ENCODE assay signal across 9 cellular contexts in the genomic region with DNA sequence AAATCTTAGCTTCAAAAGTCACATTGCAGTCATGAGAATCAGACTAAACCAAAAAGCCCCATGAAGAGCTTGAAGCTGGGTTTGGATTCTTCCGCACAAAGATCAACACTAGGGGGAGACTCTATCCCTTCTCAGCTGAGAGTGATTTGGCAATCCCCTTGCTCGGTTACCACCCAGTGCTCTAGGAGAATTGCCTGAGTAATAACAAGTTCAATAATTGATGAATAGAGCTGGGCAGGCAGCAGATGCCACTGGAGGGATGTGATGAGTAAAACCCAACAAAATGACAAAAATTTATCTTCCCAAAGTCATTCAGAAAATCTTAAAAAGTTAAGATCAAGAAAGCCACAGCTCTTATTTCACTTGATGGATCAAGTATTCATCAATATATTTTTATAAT.
DNase-seq lines count a peak whose midpoint lies in the region; ATAC-seq and TF ChIP-seq lines count a peak whose summit lies in the region.
"Had no signal": no experiment of that assay in that cellular context is flagged by ENCODE, and none has a peak within 500 bp of the region (broad histone marks: within the 10 kb centered on the region; RNA-seq: fewer than 3 reads in every experiment).

No MANE protein-coding gene starts in this region.

- in situ Hi-C loops in GM13976 (cut with MboI; ENCODE audit: low sequenced_read_pairs, unreplicated experiment): no loop called here

- TF ChIP-seq CTCF in AG09309 (IDR thresholded peaks at IDR 0.05; ENCODE audit: control insufficient read depth, insufficient read depth, low read depth, low read length, missing control alignments) (peak; percentile 83), GM13976 (IDR thresholded peaks at IDR 0.05; ENCODE audit: borderline replicate concordance, control extremely low read depth, extremely low read depth, insufficient read depth, missing control alignments) (peak; percentile 71)

- DNase-seq in AG09309 (ENCODE audit: low read depth): peak; percentile 51
- peak; percentile 71 for DNase-seq in GM13976 (ENCODE audit: low spot score)
- DNase-seq in NCI-H128 (lab: John Stamatoyannopoulos, UW; ENCODE audit: unreplicated experiment): peak; percentile 39
- DNase-seq in T-helper 22 cell (ENCODE audit: low read depth): peak; percentile 1
- peak; percentile 14 for DNase-seq in cerebellum (ENCODE audit: low spot score)
- peak; percentile 52 for DNase-seq in left lobe of liver (ENCODE audit: low spot score)
- peak; percentile 5 for DNase-seq in stimulated activated CD8-positive, alpha-beta memory T cell treated with anti-CD3 and anti-CD28 coated beads, Interleukin-12 subunit alpha, Interleukin-12 subunit beta, amount 100 ng/mL, for 24 hours (ENCODE audit: extremely low read depth)

- ATAC-seq in HG02798 (IDR thresholded peaks at IDR 0.05; ENCODE audit: poor library complexity, unreplicated experiment) (peak; percentile 92), left lobe of liver (peak; percentile 100)

- no peak overlapping the region for H3K4me3 ChIP-seq in AG09309 (ENCODE audit: control insufficient read depth, low read depth, low read length)
- H3K4me3 ChIP-seq: SJSA1 had no signal

Comparison
In these comparisons a context has a peak if more than half of its experiments do, and no peak if none do; other contexts are left out.
1. DNase-seq: peak in every context shown above with its lines; median percentile 71 in GM13976; 52 in left lobe of liver; 51 in AG09309; 39 in NCI-H128; 14 in cerebellum; 5 in stimulated activated CD8-positive, alpha-beta memory T cell treated with anti-CD3 and anti-CD28 coated beads, Interleukin-12 subunit alpha, Interleukin-12 subunit beta, amount 100 ng/mL, for 24 hours; 1 in T-helper 22 cell.